1 cellular context compared by ENCODE assay signal in the genomic region with DNA sequence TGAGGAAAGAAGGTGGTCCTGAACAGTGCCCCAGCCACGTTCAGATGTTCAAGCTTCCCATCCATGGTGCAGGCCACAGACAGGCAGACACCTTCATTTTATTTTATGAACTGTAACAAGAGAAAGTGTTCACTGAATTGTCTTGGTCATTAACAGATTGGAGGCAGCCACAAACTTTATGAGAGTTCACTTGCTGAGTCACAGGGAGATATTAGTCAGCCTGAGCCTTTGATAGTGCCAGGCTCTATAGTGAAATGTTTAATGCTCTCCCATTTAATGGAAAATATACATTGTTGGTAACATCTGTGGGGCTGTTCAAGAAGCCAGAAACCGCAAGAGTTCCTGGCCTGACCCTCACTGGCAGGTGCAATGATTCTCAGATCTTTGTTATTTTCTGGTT.
TF ChIP-seq lines count a peak whose summit lies in the region.

No MANE protein-coding gene starts in this region.

TF ChIP-seq in GM23338, 12 proteins besides CTCF, POLR2A, EP300 and RAD21 (continued from another document):
- TF ChIP-seq, protein P1, sequence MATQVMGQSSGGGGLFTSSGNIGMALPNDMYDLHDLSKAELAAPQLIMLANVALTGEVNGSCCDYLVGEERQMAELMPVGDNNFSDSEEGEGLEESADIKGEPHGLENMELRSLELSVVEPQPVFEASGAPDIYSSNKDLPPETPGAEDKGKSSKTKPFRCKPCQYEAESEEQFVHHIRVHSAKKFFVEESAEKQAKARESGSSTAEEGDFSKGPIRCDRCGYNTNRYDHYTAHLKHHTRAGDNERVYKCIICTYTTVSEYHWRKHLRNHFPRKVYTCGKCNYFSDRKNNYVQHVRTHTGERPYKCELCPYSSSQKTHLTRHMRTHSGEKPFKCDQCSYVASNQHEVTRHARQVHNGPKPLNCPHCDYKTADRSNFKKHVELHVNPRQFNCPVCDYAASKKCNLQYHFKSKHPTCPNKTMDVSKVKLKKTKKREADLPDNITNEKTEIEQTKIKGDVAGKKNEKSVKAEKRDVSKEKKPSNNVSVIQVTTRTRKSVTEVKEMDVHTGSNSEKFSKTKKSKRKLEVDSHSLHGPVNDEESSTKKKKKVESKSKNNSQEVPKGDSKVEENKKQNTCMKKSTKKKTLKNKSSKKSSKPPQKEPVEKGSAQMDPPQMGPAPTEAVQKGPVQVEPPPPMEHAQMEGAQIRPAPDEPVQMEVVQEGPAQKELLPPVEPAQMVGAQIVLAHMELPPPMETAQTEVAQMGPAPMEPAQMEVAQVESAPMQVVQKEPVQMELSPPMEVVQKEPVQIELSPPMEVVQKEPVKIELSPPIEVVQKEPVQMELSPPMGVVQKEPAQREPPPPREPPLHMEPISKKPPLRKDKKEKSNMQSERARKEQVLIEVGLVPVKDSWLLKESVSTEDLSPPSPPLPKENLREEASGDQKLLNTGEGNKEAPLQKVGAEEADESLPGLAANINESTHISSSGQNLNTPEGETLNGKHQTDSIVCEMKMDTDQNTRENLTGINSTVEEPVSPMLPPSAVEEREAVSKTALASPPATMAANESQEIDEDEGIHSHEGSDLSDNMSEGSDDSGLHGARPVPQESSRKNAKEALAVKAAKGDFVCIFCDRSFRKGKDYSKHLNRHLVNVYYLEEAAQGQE (IDR thresholded peaks at IDR 0.05; ENCODE audit: unreplicated experiment): no peak
- TF ChIP-seq, protein P2, sequence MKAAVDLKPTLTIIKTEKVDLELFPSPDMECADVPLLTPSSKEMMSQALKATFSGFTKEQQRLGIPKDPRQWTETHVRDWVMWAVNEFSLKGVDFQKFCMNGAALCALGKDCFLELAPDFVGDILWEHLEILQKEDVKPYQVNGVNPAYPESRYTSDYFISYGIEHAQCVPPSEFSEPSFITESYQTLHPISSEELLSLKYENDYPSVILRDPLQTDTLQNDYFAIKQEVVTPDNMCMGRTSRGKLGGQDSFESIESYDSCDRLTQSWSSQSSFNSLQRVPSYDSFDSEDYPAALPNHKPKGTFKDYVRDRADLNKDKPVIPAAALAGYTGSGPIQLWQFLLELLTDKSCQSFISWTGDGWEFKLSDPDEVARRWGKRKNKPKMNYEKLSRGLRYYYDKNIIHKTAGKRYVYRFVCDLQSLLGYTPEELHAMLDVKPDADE (IDR thresholded peaks at IDR 0.05): no peak
- TF ChIP-seq, protein P3, sequence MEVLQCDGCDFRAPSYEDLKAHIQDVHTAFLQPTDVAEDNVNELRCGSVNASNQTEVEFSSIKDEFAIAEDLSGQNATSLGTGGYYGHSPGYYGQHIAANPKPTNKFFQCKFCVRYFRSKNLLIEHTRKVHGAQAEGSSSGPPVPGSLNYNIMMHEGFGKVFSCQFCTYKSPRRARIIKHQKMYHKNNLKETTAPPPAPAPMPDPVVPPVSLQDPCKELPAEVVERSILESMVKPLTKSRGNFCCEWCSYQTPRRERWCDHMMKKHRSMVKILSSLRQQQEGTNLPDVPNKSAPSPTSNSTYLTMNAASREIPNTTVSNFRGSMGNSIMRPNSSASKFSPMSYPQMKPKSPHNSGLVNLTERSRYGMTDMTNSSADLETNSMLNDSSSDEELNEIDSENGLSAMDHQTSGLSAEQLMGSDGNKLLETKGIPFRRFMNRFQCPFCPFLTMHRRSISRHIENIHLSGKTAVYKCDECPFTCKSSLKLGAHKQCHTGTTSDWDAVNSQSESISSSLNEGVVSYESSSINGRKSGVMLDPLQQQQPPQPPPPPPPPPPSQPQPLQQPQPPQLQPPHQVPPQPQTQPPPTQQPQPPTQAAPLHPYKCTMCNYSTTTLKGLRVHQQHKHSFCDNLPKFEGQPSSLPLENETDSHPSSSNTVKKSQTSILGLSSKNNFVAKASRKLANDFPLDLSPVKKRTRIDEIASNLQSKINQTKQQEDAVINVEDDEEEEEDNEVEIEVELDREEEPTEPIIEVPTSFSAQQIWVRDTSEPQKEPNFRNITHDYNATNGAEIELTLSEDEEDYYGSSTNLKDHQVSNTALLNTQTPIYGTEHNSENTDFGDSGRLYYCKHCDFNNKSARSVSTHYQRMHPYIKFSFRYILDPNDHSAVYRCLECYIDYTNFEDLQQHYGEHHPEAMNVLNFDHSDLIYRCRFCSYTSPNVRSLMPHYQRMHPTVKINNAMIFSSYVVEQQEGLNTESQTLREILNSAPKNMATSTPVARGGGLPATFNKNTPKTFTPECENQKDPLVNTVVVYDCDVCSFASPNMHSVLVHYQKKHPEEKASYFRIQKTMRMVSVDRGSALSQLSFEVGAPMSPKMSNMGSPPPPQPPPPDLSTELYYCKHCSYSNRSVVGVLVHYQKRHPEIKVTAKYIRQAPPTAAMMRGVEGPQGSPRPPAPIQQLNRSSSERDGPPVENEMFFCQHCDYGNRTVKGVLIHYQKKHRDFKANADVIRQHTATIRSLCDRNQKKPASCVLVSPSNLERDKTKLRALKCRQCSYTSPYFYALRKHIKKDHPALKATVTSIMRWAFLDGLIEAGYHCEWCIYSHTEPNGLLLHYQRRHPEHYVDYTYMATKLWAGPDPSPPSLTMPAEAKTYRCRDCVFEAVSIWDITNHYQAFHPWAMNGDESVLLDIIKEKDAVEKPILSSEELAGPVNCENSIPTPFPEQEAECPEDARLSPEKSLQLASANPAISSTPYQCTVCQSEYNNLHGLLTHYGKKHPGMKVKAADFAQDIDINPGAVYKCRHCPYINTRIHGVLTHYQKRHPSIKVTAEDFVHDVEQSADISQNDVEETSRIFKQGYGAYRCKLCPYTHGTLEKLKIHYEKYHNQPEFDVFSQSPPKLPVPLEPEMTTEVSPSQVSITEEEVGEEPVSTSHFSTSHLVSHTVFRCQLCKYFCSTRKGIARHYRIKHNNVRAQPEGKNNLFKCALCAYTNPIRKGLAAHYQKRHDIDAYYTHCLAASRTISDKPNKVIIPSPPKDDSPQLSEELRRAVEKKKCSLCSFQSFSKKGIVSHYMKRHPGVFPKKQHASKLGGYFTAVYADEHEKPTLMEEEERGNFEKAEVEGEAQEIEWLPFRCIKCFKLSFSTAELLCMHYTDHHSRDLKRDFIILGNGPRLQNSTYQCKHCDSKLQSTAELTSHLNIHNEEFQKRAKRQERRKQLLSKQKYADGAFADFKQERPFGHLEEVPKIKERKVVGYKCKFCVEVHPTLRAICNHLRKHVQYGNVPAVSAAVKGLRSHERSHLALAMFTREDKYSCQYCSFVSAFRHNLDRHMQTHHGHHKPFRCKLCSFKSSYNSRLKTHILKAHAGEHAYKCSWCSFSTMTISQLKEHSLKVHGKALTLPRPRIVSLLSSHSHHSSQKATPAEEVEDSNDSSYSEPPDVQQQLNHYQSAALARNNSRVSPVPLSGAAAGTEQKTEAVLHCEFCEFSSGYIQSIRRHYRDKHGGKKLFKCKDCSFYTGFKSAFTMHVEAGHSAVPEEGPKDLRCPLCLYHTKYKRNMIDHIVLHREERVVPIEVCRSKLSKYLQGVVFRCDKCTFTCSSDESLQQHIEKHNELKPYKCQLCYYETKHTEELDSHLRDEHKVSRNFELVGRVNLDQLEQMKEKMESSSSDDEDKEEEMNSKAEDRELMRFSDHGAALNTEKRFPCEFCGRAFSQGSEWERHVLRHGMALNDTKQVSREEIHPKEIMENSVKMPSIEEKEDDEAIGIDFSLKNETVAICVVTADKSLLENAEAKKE (CRISPR knock-in tag; IDR thresholded peaks at IDR 0.05): no peak
- TF ChIP-seq NANOG (IDR thresholded peaks at IDR 0.05; ENCODE audit: borderline replicate concordance): no peak
